In the genomic region with DNA sequence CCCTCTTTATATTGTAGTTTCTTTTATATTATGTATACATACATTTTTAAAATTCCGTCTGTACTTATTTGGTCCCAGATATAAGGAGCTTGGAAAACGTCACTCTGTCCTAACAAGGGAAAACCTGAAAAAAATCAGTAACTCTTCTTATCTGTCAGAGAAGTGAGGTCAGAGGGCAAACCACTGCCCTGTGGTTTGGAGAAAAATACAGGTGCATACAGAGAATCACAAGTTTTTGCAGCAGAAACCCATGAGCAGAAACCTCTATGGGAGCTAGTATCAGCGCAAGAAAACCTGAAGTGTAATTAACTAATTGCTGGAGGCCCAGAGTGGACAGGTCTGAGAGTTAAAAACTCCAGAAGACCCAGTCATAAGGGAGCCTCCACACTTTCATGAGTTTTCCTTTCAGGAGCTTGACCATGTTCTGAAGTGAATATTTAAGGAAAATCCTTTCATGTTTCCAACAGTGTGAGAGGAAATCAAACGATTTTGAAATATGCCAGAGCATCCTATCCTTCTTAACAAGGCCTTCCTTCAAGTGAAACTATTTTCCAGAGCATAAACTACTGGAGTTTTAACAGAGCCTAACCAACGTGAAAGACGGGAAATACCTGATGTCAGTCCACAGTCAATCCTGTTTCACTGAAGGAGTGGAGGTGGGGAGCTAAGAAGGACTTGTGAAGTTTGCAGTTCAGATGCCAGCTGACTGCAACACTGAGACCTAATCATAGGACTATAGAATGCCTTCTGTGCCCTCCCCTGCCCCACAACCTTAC, we compare ENCODE assay signal across 16 cellular contexts.
A peak's percentile ranks its signal among the peaks of the same experiment; 100 is the strongest.
DNase-seq lines count a peak whose midpoint lies in the region; ATAC-seq and TF ChIP-seq lines count a peak whose summit lies in the region.
"Had no signal": no experiment of that assay in that cellular context is flagged by ENCODE, and none has a peak within 500 bp of the region (broad histone marks: within the 10 kb centered on the region; RNA-seq: fewer than 3 reads in every experiment).

No MANE protein-coding gene starts in this region.

- ATAC-seq in GM19035 (IDR thresholded peaks at IDR 0.05; ENCODE audit: unreplicated experiment) = no peak

- no peaks in the 10 kb centered on the region for H3K9me3 ChIP-seq in cardiac muscle cell (ENCODE audit: low read depth)
- H3K9me3 ChIP-seq in right atrium auricular region = peaks cover 0 to 5% of the 10 kb centered on the region in 2 donors
- H3K9me3 ChIP-seq: BLaER1 had no signal

- POLR2A ChIA-PET in MCF 10A (lab: Yijun Ruan, JAX) = interaction anchor here (0.5 kb wide), 1 partner anchor 10 kb away, joined by 6 read pairs; no protein-coding TSS in a partner anchor

- no peaks in the 10 kb centered on the region for H3K27me3 Mint-ChIP-seq in progenitor cell of endocrine pancreas
- H3K27me3 Mint-ChIP-seq in mesothelial cell of epicardium (ENCODE audit: low read depth) = no peaks in the 10 kb centered on the region
- no peaks in the 10 kb centered on the region for H3K27me3 Mint-ChIP-seq in MCF 10A (ENCODE audit: insufficient read depth, unreplicated experiment)
- H3K27me3 Mint-ChIP-seq: CD8-positive, alpha-beta memory T cell had no signal

- H3K9me3 Mint-ChIP-seq in progenitor cell of endocrine pancreas (ENCODE audit: low read depth) (peaks cover 4% of the 10 kb centered on the region), mesothelial cell of epicardium (peaks cover 18% of the 10 kb centered on the region), MCF 10A (ENCODE audit: unreplicated experiment) (peaks cover 2% of the 10 kb centered on the region)
- H3K9me3 Mint-ChIP-seq: HFFc6 had no signal

- H3K27ac Mint-ChIP-seq in progenitor cell of endocrine pancreas = peak overlapping the region; percentile 53
- no peak overlapping the region for H3K27ac Mint-ChIP-seq in mesothelial cell of epicardium
- H3K27ac Mint-ChIP-seq in MCF 10A (ENCODE audit: low read depth, unreplicated experiment) = no peak overlapping the region
- H3K27ac Mint-ChIP-seq: CD8-positive, alpha-beta memory T cell; HFFc6 had no signal

- peaks cover 27% of the 10 kb centered on the region for H3K4me1 Mint-ChIP-seq in progenitor cell of endocrine pancreas (ENCODE audit: low read depth)
- peaks cover 4% of the 10 kb centered on the region for H3K4me1 Mint-ChIP-seq in mesothelial cell of epicardium
- no peaks in the 10 kb centered on the region for H3K4me1 Mint-ChIP-seq in MCF 10A (ENCODE audit: insufficient read depth, unreplicated experiment)
- H3K4me1 Mint-ChIP-seq: CD8-positive, alpha-beta memory T cell had no signal

- BruUV-seq in MCF 10A (replicated peaks; lab: Mats Ljungman, UMichigan) = no TSS peak

- TF ChIP-seq CTCF in cardiac muscle cell (IDR thresholded peaks at IDR 0.05; ENCODE audit: low read depth, low read length) (no peak), right atrium auricular region (IDR thresholded peaks at IDR 0.05) (no peak), epithelial cell of esophagus (IDR thresholded peaks at IDR 0.05; ENCODE audit: insufficient read depth, low read depth, low read length, missing control alignments) (no peak), progenitor cell of endocrine pancreas (IDR thresholded peaks at IDR 0.05; ENCODE audit: unreplicated experiment) (no peak), mesothelial cell of epicardium (IDR thresholded peaks at IDR 0.05; ENCODE audit: unreplicated experiment) (no peak), MCF 10A (IDR thresholded peaks at IDR 0.05; ENCODE audit: unreplicated experiment) (no peak)

- DNase-seq in cardiac muscle cell (ENCODE audit: low read depth in 1 of 2, low spot score in 1 of 2) = no peak
- DNase-seq in right atrium auricular region (ENCODE audit: low spot score) = no peak
- DNase-seq in epithelial cell of esophagus (ENCODE audit: low read depth) = peak; percentile 45
- DNase-seq in progenitor cell of endocrine pancreas (ENCODE audit: low spot score, unreplicated experiment) = no peak
- no peak for DNase-seq in activated effector memory CD4-positive, alpha-beta T cell treated with Interleukin-2 at 50 U/mL for 16 hours
- DNase-seq in mesothelial cell of epicardium (ENCODE audit: low spot score in 2 of 2, unreplicated experiment in 2 of 2) = no peak
- no peak for DNase-seq in MCF 10A (ENCODE audit: unreplicated experiment)
- DNase-seq: AML-193; CD8-positive, alpha-beta memory T cell; DMS53; GOT3; HCEC 1CT; HFFc6 had no signal

- CTCF ChIA-PET in MCF 10A (lab: Yijun Ruan, JAX) = interaction anchor here (0.6 to 0.7 kb wide), 2 partner anchors 11 to 1146 kb away, joined by 4 to 5 read pairs; no protein-coding TSS in a partner anchor

- H3K4me3 Mint-ChIP-seq in progenitor cell of endocrine pancreas (ENCODE audit: low read depth) (no peak overlapping the region), mesothelial cell of epicardium (no peak overlapping the region), MCF 10A (ENCODE audit: unreplicated experiment) (no peak overlapping the region)
- H3K4me3 Mint-ChIP-seq: CD8-positive, alpha-beta memory T cell; HFFc6 had no signal

- H3K27ac ChIP-seq in cardiac muscle cell (peak overlapping the region; percentile 80), right atrium auricular region (no peak overlapping the region)
- H3K27ac ChIP-seq: 22Rv1, BLaER1 had no signal

- H3K4me1 ChIP-seq in cardiac muscle cell (ENCODE audit: low read depth) (peaks cover 32% of the 10 kb centered on the region), right atrium auricular region (no peaks in the 10 kb centered on the region)
- H3K4me1 ChIP-seq: BLaER1 had no signal

- H3K4me3 ChIP-seq in cardiac muscle cell = no peak overlapping the region
- no peak overlapping the region for H3K4me3 ChIP-seq in right atrium auricular region
- no peak overlapping the region for H3K4me3 ChIP-seq in epithelial cell of esophagus (ENCODE audit: low read length)
- H3K4me3 ChIP-seq: BLaER1 had no signal

- no peaks in the 10 kb centered on the region for H3K36me3 Mint-ChIP-seq in progenitor cell of endocrine pancreas (ENCODE audit: insufficient read depth)
- H3K36me3 Mint-ChIP-seq in mesothelial cell of epicardium = no peaks in the 10 kb centered on the region
- H3K36me3 Mint-ChIP-seq in MCF 10A (ENCODE audit: insufficient read depth, unreplicated experiment) = no peaks in the 10 kb centered on the region

- H3K27me3 ChIP-seq in cardiac muscle cell (no peaks in the 10 kb centered on the region), right atrium auricular region (no peaks in the 10 kb centered on the region)
- H3K27me3 ChIP-seq: BLaER1 had no signal

- intact Hi-C loops in MCF 10A (cut with micrococcal nuclease) = no loop called here

- H3K36me3 ChIP-seq in cardiac muscle cell (no peaks in the 10 kb centered on the region), right atrium auricular region (no peaks in the 10 kb centered on the region)
- H3K36me3 ChIP-seq: BLaER1 had no signal
